10 cellular contexts compared by ENCODE assay signal in the genomic region with DNA sequence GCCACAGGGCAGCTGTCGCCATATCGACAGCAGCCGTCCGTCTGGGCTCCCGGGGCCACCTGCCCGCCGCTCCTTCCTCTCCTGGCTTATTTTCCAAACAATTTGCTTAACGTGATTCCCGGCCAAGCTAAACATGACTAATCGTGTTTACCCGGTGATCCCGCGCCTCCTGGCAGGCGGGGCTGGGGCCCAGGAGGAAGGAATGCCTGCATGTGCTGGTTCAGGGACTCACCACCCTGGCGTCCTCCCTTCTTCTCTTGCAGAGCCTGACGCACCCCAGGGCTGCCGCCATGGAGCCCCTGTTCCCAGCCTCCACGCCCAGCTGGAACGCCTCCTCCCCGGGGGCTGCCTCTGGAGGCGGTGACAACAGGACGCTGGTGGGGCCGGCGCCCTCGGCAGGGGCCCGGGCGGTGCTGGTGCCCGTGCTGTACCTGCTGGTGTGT. TPM values are rescaled to one million over a fixed set of nuclear protein-coding genes. Genes with fewer than 3 reads are reported as not detected.
DNase-seq lines count a peak whose midpoint lies in the region; TF ChIP-seq lines count a peak whose summit lies in the region.
"Had no signal": no experiment of that assay in that cellular context is flagged by ENCODE, and none has a peak within 500 bp of the region (broad histone marks: within the 10 kb centered on the region; RNA-seq: fewer than 3 reads in every experiment).

No MANE protein-coding gene starts in this region.

- no peak overlapping the region for H3K4me3 ChIP-seq in mammary epithelial cell (replicated peaks in 1 of 3; ENCODE audit: insufficient read depth in 1 of 3, low read depth in 2 of 3, low read length in 3 of 3)

- no peaks in the 10 kb centered on the region for H3K9me3 ChIP-seq in mammary epithelial cell (replicated peaks; ENCODE audit: insufficient read depth, low read length)

- BruUV-seq in mammary epithelial cell (replicated peaks; lab: Mats Ljungman, UMichigan), result no TSS peak

- no peaks in the 10 kb centered on the region for H3K79me2 ChIP-seq in mammary epithelial cell (ENCODE audit: insufficient read depth, low read length)

- H3K4me2 ChIP-seq in mammary epithelial cell (ENCODE audit: insufficient read depth, low read depth, low read length), result no peak overlapping the region
- H3K4me2 ChIP-seq: KMS-11 had no signal

- peaks cover 11% of the 10 kb centered on the region for H3K4me1 ChIP-seq in mammary epithelial cell (ENCODE audit: insufficient read depth, low read length)

- H3K36me3 ChIP-seq in mammary epithelial cell (ENCODE audit: insufficient read depth, low read length), result no peaks in the 10 kb centered on the region

- no peak overlapping the region for H3K27ac ChIP-seq in mammary epithelial cell (ENCODE audit: insufficient read depth, low read depth, low read length)
- H3K27ac ChIP-seq: KMS-11 had no signal

- H4K20me1 ChIP-seq in mammary epithelial cell (ENCODE audit: insufficient read depth, low read length), result no peaks in the 10 kb centered on the region

- WGBS in mammary epithelial cell (ENCODE audit: low coverage, missing lambda C conversion rate), result 6% methylated on average over 21 of the region's 28 CpGs

- intact Hi-C loops in mammary epithelial cell (cut with micrococcal nuclease), result no loop called here

- H2AFZ ChIP-seq in mammary epithelial cell (ENCODE audit: low read depth, low read length), result no peak overlapping the region

- TF ChIP-seq CTCF in mammary epithelial cell (conservative IDR thresholded peaks at IDR 0.05 in 1 of 2, IDR thresholded peaks at IDR 0.05 in 1 of 2; ENCODE audit: extremely low read depth in 1 of 2, insufficient read depth in 1 of 2, low read depth in 1 of 2, low read length in 2 of 2) (no peak), GM10266 (IDR thresholded peaks at IDR 0.05; ENCODE audit: control insufficient read depth, insufficient read depth, low read depth, missing control alignments) (no peak)

- dilution Hi-C loops in mammary epithelial cell (cut with HindIII; ENCODE audit: low sequenced_read_pairs), result no loop called here

- in situ Hi-C loops in mammary epithelial cell (cut with MboI; ENCODE audit: low sequenced_read_pairs in 2 of 2), result no loop called here

- CTCF ChIA-PET in mammary epithelial cell (lab: Charles Lee; ENCODE audit: low non-redundant PET), result no interaction called here

- H3K27me3 ChIP-seq in mammary epithelial cell (ENCODE audit: insufficient read depth, low read length), result peaks cover 8% of the 10 kb centered on the region

- H3K9ac ChIP-seq in mammary epithelial cell (ENCODE audit: insufficient read depth, low read length), result no peak overlapping the region
- H3K9ac ChIP-seq: KMS-11 had no signal

- DNase-seq in ELF-1 (ENCODE audit: low read depth, low spot score) (peak; percentile 57), NCI-H226 (peak; percentile 86), mammary epithelial cell (peak; percentile 77), non-pigmented ciliary epithelial cell (ENCODE audit: low read depth) (peak; percentile 15), hippocampal formation (lab: John Stamatoyannopoulos, UW) (no peak), cerebellum (ENCODE audit: low spot score) (no peak), middle frontal gyrus (ENCODE audit: extremely low spot score, low spot score) (no peak), GM10266 (ENCODE audit: extremely low spot score) (no peak)

RNA-seq across cellular contexts. Expression of gene SSTR5, which starts 6.1 kb away (rescaled TPM):
- total RNA-seq in mammary epithelial cell, result not detected
- polyA plus RNA-seq in mammary epithelial cell, result not detected
- polyA minus RNA-seq in mammary epithelial cell, result not detected
- not detected for total RNA-seq in cerebellum
- polyA plus RNA-seq: keratinocyte had no signal

RNA-seq across cellular contexts. Expression of gene C1QTNF8, which starts 17.4 kb away (rescaled TPM):
- not detected for total RNA-seq in mammary epithelial cell
- polyA plus RNA-seq in mammary epithelial cell, result not detected
- not detected for polyA minus RNA-seq in mammary epithelial cell
- not detected for total RNA-seq in cerebellum
- polyA plus RNA-seq: keratinocyte had no signal

Comparison
In these comparisons a context has a peak if more than half of its experiments do, and no peak if none do; other contexts are left out.
1. DNase-seq: peak in ELF-1 (single experiment), NCI-H226 (single experiment), mammary epithelial cell (single experiment) and non-pigmented ciliary epithelial cell (single experiment); none in hippocampal formation (0 of 2), cerebellum (single experiment), middle frontal gyrus (single experiment) and GM10266 (single experiment).